Comparison of ENCODE assay signal across 13 cellular contexts in genomic region chr7:100678291-100678984, GRCh38. TPM values are rescaled to one million over a fixed set of nuclear protein-coding genes. Genes with fewer than 3 reads are reported as not detected.
DNase-seq lines count a peak whose midpoint lies in the region; ATAC-seq and TF ChIP-seq lines count a peak whose summit lies in the region.
"Had no signal": no experiment of that assay in that cellular context is flagged by ENCODE, and none has a peak within 500 bp of the region (broad histone marks: within the 10 kb centered on the region; RNA-seq: fewer than 3 reads in every experiment).

No MANE protein-coding gene starts in this region.

- intact Hi-C loops in Panc1 (cut with micrococcal nuclease; ENCODE audit: unreplicated experiment): no loop called here

- POLR2A ChIA-PET in Panc1 (lab: Charles Lee): no interaction called here

- H3K4me1 Mint-ChIP-seq in endothelial cell (ENCODE audit: unreplicated experiment): peaks cover 5% of the 10 kb centered on the region
- peaks cover 2% of the 10 kb centered on the region for H3K4me1 Mint-ChIP-seq in progenitor cell of endocrine pancreas (ENCODE audit: low read depth)

- H3K27me3 Mint-ChIP-seq in endothelial cell (ENCODE audit: unreplicated experiment) (peaks cover 12% of the 10 kb centered on the region), progenitor cell of endocrine pancreas (no peaks in the 10 kb centered on the region)

- no peaks in the 10 kb centered on the region for H3K27me3 ChIP-seq in Panc1 (ENCODE audit: control insufficient read depth, insufficient read depth, low read length)

- no peak for ATAC-seq in Panc1
- ATAC-seq: sciatic nerve had no signal

- CTCF ChIA-PET in Panc1 (lab: Charles Lee): interaction anchor here (0.6 kb wide), 2 partner anchors 14 to 61 kb away, joined by 3 to 5 read pairs; no protein-coding TSS in a partner anchor

- H3K36me3 Mint-ChIP-seq in endothelial cell (ENCODE audit: low read depth, unreplicated experiment) (peaks cover 12% of the 10 kb centered on the region), progenitor cell of endocrine pancreas (ENCODE audit: insufficient read depth) (peaks cover 8% of the 10 kb centered on the region)

- H3K4me3 ChIP-seq in Panc1 (ENCODE audit: low read depth in 2 of 2, low read length in 2 of 2): no peak overlapping the region

- in situ Hi-C loops in Panc1 (cut with HindIII; ENCODE audit: low pct_unique_long_range_greater_than_20kb, low sequenced_read_pairs): no loop called here

- no peak overlapping the region for H3K27ac Mint-ChIP-seq in endothelial cell (ENCODE audit: unreplicated experiment)
- H3K27ac Mint-ChIP-seq in progenitor cell of endocrine pancreas: no peak overlapping the region

- H3K4me1 ChIP-seq in Panc1 (ENCODE audit: control insufficient read depth, insufficient read depth, low read length): peaks cover 57% of the 10 kb centered on the region

- H3K27ac ChIP-seq in Panc1 (ENCODE audit: low read length): peak overlapping the region; percentile 75

- no peaks in the 10 kb centered on the region for H3K9me3 Mint-ChIP-seq in endothelial cell (ENCODE audit: unreplicated experiment)
- H3K9me3 Mint-ChIP-seq in progenitor cell of endocrine pancreas (ENCODE audit: low read depth): no peaks in the 10 kb centered on the region

- peak overlapping the region; percentile 65 for H3K4me3 Mint-ChIP-seq in endothelial cell (ENCODE audit: unreplicated experiment)
- H3K4me3 Mint-ChIP-seq in progenitor cell of endocrine pancreas (ENCODE audit: low read depth): peak overlapping the region; percentile 29

- TF ChIP-seq CTCF in Panc1 (IDR thresholded peaks at IDR 0.05) (no peak), endothelial cell (IDR thresholded peaks at IDR 0.05; ENCODE audit: unreplicated experiment) (no peak), progenitor cell of endocrine pancreas (IDR thresholded peaks at IDR 0.05; ENCODE audit: unreplicated experiment) (no peak)

- DNase-seq in DMS 273 (lab: John Stamatoyannopoulos, UW; ENCODE audit: unreplicated experiment) (peak; percentile 51), DMS 273 treated with DMSO at 0.1 percent for 48 hours (lab: John Stamatoyannopoulos, UW) (no peak), Panc1 (ENCODE audit: low read depth, low spot score) (no peak), endothelial cell (ENCODE audit: low spot score) (no peak), progenitor cell of endocrine pancreas (ENCODE audit: low spot score, unreplicated experiment) (no peak), NCI-H446 (lab: John Stamatoyannopoulos, UW) (no peak), DMS79 (lab: John Stamatoyannopoulos, UW) (no peak), NCI-H1092 treated with DMSO at 0.1 percent for 48 hours (lab: John Stamatoyannopoulos, UW) (no peak)
- DNase-seq: 8988T, GF-D8, left colon, NCI-H774 had no signal

- peaks cover 3% of the 10 kb centered on the region for H3K36me3 ChIP-seq in Panc1 (ENCODE audit: control insufficient read depth, insufficient read depth, low read length)

- no peaks in the 10 kb centered on the region for H3K9me3 ChIP-seq in Panc1 (ENCODE audit: control insufficient read depth, insufficient read depth, low read depth, low read length)

- TSS peak; percentile 88 for BruUV-seq in Panc1 (replicated peaks; lab: Mats Ljungman, UMichigan)

RNA-seq across cellular contexts. Expression of gene GNB2, which starts 4.9 kb away (rescaled TPM):
- total RNA-seq in Panc1 (2021; ENCODE audit: unreplicated experiment) (289 TPM), endothelial cell (ENCODE audit: unreplicated experiment) (336 TPM), progenitor cell of endocrine pancreas (160 and 167 TPM in 2 replicates)
- polyA plus RNA-seq in Panc1 (2012; ENCODE audit: insufficient read length): 485 TPM

RNA-seq across cellular contexts. Expression of gene GIGYF1, which starts 15.6 kb away (rescaled TPM):
- total RNA-seq in Panc1 (2021; ENCODE audit: unreplicated experiment) (52.6 TPM), endothelial cell (ENCODE audit: unreplicated experiment) (70.6 TPM), progenitor cell of endocrine pancreas (89.3 and 95.1 TPM in 2 replicates)
- 39.7 TPM for polyA plus RNA-seq in Panc1 (2012; ENCODE audit: insufficient read length)

RNA-seq across cellular contexts. Expression of gene ACTL6B, which starts 22.2 kb away (rescaled TPM):
- total RNA-seq in Panc1 (2021; ENCODE audit: unreplicated experiment): not detected
- polyA plus RNA-seq in Panc1 (2012; ENCODE audit: insufficient read length): not detected
- total RNA-seq in endothelial cell (ENCODE audit: unreplicated experiment): not detected
- total RNA-seq in progenitor cell of endocrine pancreas: 4.1 and 4.2 TPM in 2 replicates
- total RNA-seq: sciatic nerve had no signal

RNA-seq across cellular contexts. Expression of gene POP7, which starts 27.5 kb away (rescaled TPM):
- total RNA-seq in Panc1 (2021; ENCODE audit: unreplicated experiment) (52.3 TPM), endothelial cell (ENCODE audit: unreplicated experiment) (30.6 TPM), progenitor cell of endocrine pancreas (30.2 and 33.7 TPM in 2 replicates)
- polyA plus RNA-seq in Panc1 (2012; ENCODE audit: insufficient read length): 79.3 TPM

RNA-seq across cellular contexts. Expression of gene TFR2, which starts 37.1 kb away (rescaled TPM):
- total RNA-seq in Panc1 (2021; ENCODE audit: unreplicated experiment) (9.1 TPM), endothelial cell (ENCODE audit: unreplicated experiment) (1.0 TPM), progenitor cell of endocrine pancreas (0.62 and 0.93 TPM in 2 replicates)
- polyA plus RNA-seq in Panc1 (2012; ENCODE audit: insufficient read length): 10.8 TPM
